ENCODE assay signal across 11 cellular contexts in genomic region chrX:7133036-7133412, GRCh38. TPM values are rescaled to one million over a fixed set of nuclear protein-coding genes. Genes with fewer than 3 reads are reported as not detected.
DNase-seq lines count a peak whose midpoint lies in the region; ATAC-seq and TF ChIP-seq lines count a peak whose summit lies in the region.
"Had no signal": no experiment of that assay in that cellular context is flagged by ENCODE, and none has a peak within 500 bp of the region (broad histone marks: within the 10 kb centered on the region; RNA-seq: fewer than 3 reads in every experiment).

No MANE protein-coding gene starts in this region.

- TF ChIP-seq CTCF in PC-3 (conservative IDR thresholded peaks at IDR 0.05; ENCODE audit: low read depth, low read length) (no peak), heart right ventricle (IDR thresholded peaks at IDR 0.05) (no peak)

- 27 to 33% methylated on average over 7 of the region's 7 CpGs for WGBS in heart right ventricle, 2 donors

- H3K4me3 Mint-ChIP-seq in T-helper 2 cell treated with Interferon-gamma antibody and Interleukin-4, amounts not matched to agents 5 μg/mL and 100 μg/mL, for 36 hours: no peak overlapping the region
- H3K4me3 Mint-ChIP-seq in stimulated activated memory B cell treated with anti-CD40 and anti-IgM and Interleukin-4, amounts not matched to agents 10 μg/mL and 1 μg/mL and 100 μg/mL, for 72 hours: no peak overlapping the region
- H3K4me3 Mint-ChIP-seq: B cell had no signal

- H3K9me3 ChIP-seq in PC-3 (ENCODE audit: low read length): no peaks in the 10 kb centered on the region
- H3K9me3 ChIP-seq in heart right ventricle: no peaks in the 10 kb centered on the region
- H3K9me3 ChIP-seq: ovary had no signal

- no peaks in the 10 kb centered on the region for H3K9me3 Mint-ChIP-seq in T-helper 2 cell treated with Interferon-gamma antibody and Interleukin-4, amounts not matched to agents 5 μg/mL and 100 μg/mL, for 36 hours
- H3K9me3 Mint-ChIP-seq in stimulated activated memory B cell treated with anti-CD40 and anti-IgM and Interleukin-4, amounts not matched to agents 10 μg/mL and 1 μg/mL and 100 μg/mL, for 72 hours: no peaks in the 10 kb centered on the region

- no TSS peak for BruUV-seq in PC-3 (replicated peaks; lab: Mats Ljungman, UMichigan)

- H3K79me2 ChIP-seq in PC-3 (ENCODE audit: low read length): peaks cover 68% of the 10 kb centered on the region

- no peaks in the 10 kb centered on the region for H3K27me3 Mint-ChIP-seq in T-helper 2 cell treated with Interferon-gamma antibody and Interleukin-4, amounts not matched to agents 5 μg/mL and 100 μg/mL, for 36 hours (ENCODE audit: low read depth)
- H3K27me3 Mint-ChIP-seq in stimulated activated memory B cell treated with anti-CD40 and anti-IgM and Interleukin-4, amounts not matched to agents 10 μg/mL and 1 μg/mL and 100 μg/mL, for 72 hours: no peaks in the 10 kb centered on the region
- H3K27me3 Mint-ChIP-seq: B cell had no signal

- H3K27me3 ChIP-seq in PC-3 (ENCODE audit: low read length) (no peaks in the 10 kb centered on the region), heart right ventricle (no peaks in the 10 kb centered on the region)
- H3K27me3 ChIP-seq: ovary had no signal

- H3K4me3 ChIP-seq in PC-3 (ENCODE audit: low read length): no peak overlapping the region
- H3K4me3 ChIP-seq in heart right ventricle: no peak overlapping the region
- H3K4me3 ChIP-seq: ovary had no signal

- H3K9ac ChIP-seq in PC-3 (ENCODE audit: low read length): peak overlapping the region; percentile 37; the same call in 1 of the 2 replicates

- H3K36me3 Mint-ChIP-seq in T-helper 2 cell treated with Interferon-gamma antibody and Interleukin-4, amounts not matched to agents 5 μg/mL and 100 μg/mL, for 36 hours (ENCODE audit: low read depth): peaks cover 2% of the 10 kb centered on the region
- H3K36me3 Mint-ChIP-seq in stimulated activated memory B cell treated with anti-CD40 and anti-IgM and Interleukin-4, amounts not matched to agents 10 μg/mL and 1 μg/mL and 100 μg/mL, for 72 hours: peaks cover 8% of the 10 kb centered on the region

- H3K27ac Mint-ChIP-seq in T-helper 2 cell treated with Interferon-gamma antibody and Interleukin-4, amounts not matched to agents 5 μg/mL and 100 μg/mL, for 36 hours: peak overlapping the region; percentile 61
- peak overlapping the region; percentile 62 for H3K27ac Mint-ChIP-seq in stimulated activated memory B cell treated with anti-CD40 and anti-IgM and Interleukin-4, amounts not matched to agents 10 μg/mL and 1 μg/mL and 100 μg/mL, for 72 hours

- POLR2A ChIA-PET in PC-3 (lab: Charles Lee; ENCODE audit: unreplicated experiment): no interaction called here

- H3K4me2 ChIP-seq in PC-3 (ENCODE audit: low read length): peak overlapping the region; percentile 13

- no peaks in the 10 kb centered on the region for H3F3A ChIP-seq in PC-3 (ENCODE audit: low read length, unreplicated experiment)

- peaks cover 15% of the 10 kb centered on the region for H3K4me1 Mint-ChIP-seq in T-helper 2 cell treated with Interferon-gamma antibody and Interleukin-4, amounts not matched to agents 5 μg/mL and 100 μg/mL, for 36 hours (ENCODE audit: low read depth)
- H3K4me1 Mint-ChIP-seq in stimulated activated memory B cell treated with anti-CD40 and anti-IgM and Interleukin-4, amounts not matched to agents 10 μg/mL and 1 μg/mL and 100 μg/mL, for 72 hours: peaks cover 21% of the 10 kb centered on the region

- no peaks in the 10 kb centered on the region for H4K20me1 ChIP-seq in PC-3 (ENCODE audit: low read length)

- H3K27ac ChIP-seq in PC-3 (ENCODE audit: low read length): peak overlapping the region; percentile 82
- H3K27ac ChIP-seq in heart right ventricle: peak overlapping the region in 7 of 10 donors; percentile 12 to 79 (median 72)
- H3K27ac ChIP-seq: ovary had no signal

- no peak overlapping the region for H2AFZ ChIP-seq in PC-3 (ENCODE audit: low read length)

- H3K4me1 ChIP-seq in PC-3 (ENCODE audit: insufficient read depth, low read length) (peaks cover 26% of the 10 kb centered on the region), heart right ventricle (peaks cover 0 to 26% (median 19%) of the 10 kb centered on the region in 9 donors)

- ATAC-seq in PC-3 (no peak; the same call in 1 of the 2 replicates), heart right ventricle (peak in 7 of 8 donors; percentile 53 to 80 (median 78)), GM21723 (IDR thresholded peaks at IDR 0.05; ENCODE audit: unreplicated experiment) (no peak)
- ATAC-seq in stimulated activated memory B cell treated with anti-CD40 and anti-IgM and Interleukin-4, amounts not matched to agents 10 μg/mL and 1 μg/mL and 100 μg/mL, for 72 hours: no peak

- no peaks in the 10 kb centered on the region for H3K36me3 ChIP-seq in PC-3 (ENCODE audit: low read depth, low read length)
- H3K36me3 ChIP-seq in heart right ventricle: no peaks in the 10 kb centered on the region
- H3K36me3 ChIP-seq: ovary had no signal

- H3K9me2 ChIP-seq in PC-3 (replicated peaks; ENCODE audit: low read length): no peaks in the 10 kb centered on the region

- intact Hi-C loops in PC-3 (cut with micrococcal nuclease) (loop anchor here (10.0 kb wide), 1 partner anchor 792 kb away; the partner anchor contains the start of gene PNPLA4), heart right ventricle (cut with DNase I) (no loop called here)

- CTCF ChIA-PET in PC-3 (lab: Charles Lee): interaction anchor here (0.6 kb wide), 1 partner anchor 11 kb away, joined by 4 read pairs; no protein-coding TSS in a partner anchor

- no peak for DNase-seq in T-helper 2 cell treated with Interferon-gamma antibody and Interleukin-4, amounts not matched to agents 5 μg/mL and 100 μg/mL, for 36 hours (ENCODE audit: low spot score)
- no peak for DNase-seq in T-helper 2 cell
- no peak for DNase-seq in PC-3
- DNase-seq in heart right ventricle: peak; percentile 23 to 42
- DNase-seq in NCI-H128 (lab: John Stamatoyannopoulos, UW; ENCODE audit: unreplicated experiment): no peak
- DNase-seq in NCI-H2107 (lab: John Stamatoyannopoulos, UW): no peak
- DNase-seq: activated effector memory CD4-positive, alpha-beta T cell treated with Interleukin-2 at 50 U/mL for 16 hours had no signal

RNA-seq across cellular contexts. Expression of gene STS, which starts 14.5 kb away (rescaled TPM):
- 3.1 and 3.3 TPM in 2 replicates for total RNA-seq in PC-3 (2014; rRNA removed)
- 1 to 10 TPM; 4.5 to 7.9 (median 5.7) TPM for total RNA-seq in heart right ventricle
- polyA plus RNA-seq in heart right ventricle: 1 to 10 TPM; 1.2 to 2.5 TPM

RNA-seq across cellular contexts. Expression of gene PUDP, which starts 14.9 kb away (rescaled TPM):
- 7.6 and 7.8 TPM in 2 replicates for total RNA-seq in PC-3 (2014; rRNA removed)
- 10 to 100 TPM; 17.1 to 27.0 (median 22.9) TPM for total RNA-seq in heart right ventricle
- polyA plus RNA-seq in heart right ventricle: 10 to 100 TPM in 1 of 2 donors, 1 to 10 TPM in 1; 9.1 to 15.3 TPM

Comparison
In these comparisons a context has a peak if more than half of its experiments do, and no peak if none do; other contexts are left out.
1. DNase-seq: peak in heart right ventricle (2 of 2); none in T-helper 2 cell treated with Interferon-gamma antibody and Interleukin-4, amounts not matched to agents 5 μg/mL and 100 μg/mL, for 36 hours (single experiment), T-helper 2 cell (0 of 5), PC-3 (single experiment), NCI-H128 (single experiment) and NCI-H2107 (single experiment).
2. ATAC-seq: peak in heart right ventricle (7 of 8); none in PC-3 (single experiment), stimulated activated memory B cell treated with anti-CD40 and anti-IgM and Interleukin-4, amounts not matched to agents 10 μg/mL and 1 μg/mL and 100 μg/mL, for 72 hours (single experiment) and GM21723 (single experiment).